ENCODE assay signal across 1 cellular context in genomic region chr6:34457747-34458462, GRCh38.
A peak's percentile ranks its signal among the peaks of the same experiment; 100 is the strongest.
TF ChIP-seq lines count a peak whose summit lies in the region.

No MANE protein-coding gene starts in this region.

TF ChIP-seq in HepG2, 621 proteins besides CTCF, POLR2A, EP300 and RAD21 (continued from another document and continues in another):
- no peak for TF ChIP-seq ZNF644 (CRISPR knock-in tag; IDR thresholded peaks at IDR 0.05; ENCODE audit: low read depth)
- no peak for TF ChIP-seq ATF2 (CRISPR knock-in tag; IDR thresholded peaks at IDR 0.05)
- peak; percentile 18; the same call in 1 of the 2 replicates for TF ChIP-seq ELF1 (CRISPR knock-in tag; IDR thresholded peaks at IDR 0.05)
- TF ChIP-seq ZFP90 (CRISPR knock-in tag; IDR thresholded peaks at IDR 0.05; ENCODE audit: borderline replicate concordance) = 0 out of 2 replicates have a peak, but pooled peaks have one; percentile 24
- TF ChIP-seq SOX5 (CRISPR knock-in tag; IDR thresholded peaks at IDR 0.05; ENCODE audit: borderline replicate concordance) = 0 out of 2 replicates have a peak, but pooled peaks have one; percentile 37
- no peak for TF ChIP-seq HMG20A (CRISPR knock-in tag; IDR thresholded peaks at IDR 0.05; ENCODE audit: borderline replicate concordance)
- no peak for TF ChIP-seq CERS6 (CRISPR knock-in tag; IDR thresholded peaks at IDR 0.05)
- no peak for TF ChIP-seq MNT (IDR thresholded peaks at IDR 0.05)
- no peak for TF ChIP-seq SMYD3 (CRISPR knock-in tag; IDR thresholded peaks at IDR 0.05)
- TF ChIP-seq CSRNP1 (CRISPR knock-in tag; IDR thresholded peaks at IDR 0.05) = no peak
- no peak for TF ChIP-seq ARID3A (IDR thresholded peaks at IDR 0.05; ENCODE audit: low read depth, low read length)
- no peak for TF ChIP-seq ZBTB44 (CRISPR knock-in tag; IDR thresholded peaks at IDR 0.05)
- no peak for TF ChIP-seq SMARCC2 (IDR thresholded peaks at IDR 0.05)
- no peak for TF ChIP-seq NR1H2 (CRISPR knock-in tag; IDR thresholded peaks at IDR 0.05; ENCODE audit: borderline replicate concordance, low read depth)
- 0 out of 2 replicates have a peak, but pooled peaks have one; percentile 47 for TF ChIP-seq EEA1 (CRISPR knock-in tag; IDR thresholded peaks at IDR 0.05; ENCODE audit: borderline replicate concordance)
- TF ChIP-seq ZNF142 (CRISPR knock-in tag; IDR thresholded peaks at IDR 0.05) = no peak
- no peak for TF ChIP-seq ZMYM3 (CRISPR knock-in tag; IDR thresholded peaks at IDR 0.05)
- TF ChIP-seq PTBP1 (IDR thresholded peaks at IDR 0.05; ENCODE audit: low read depth, low read length, poor library complexity, severe bottlenecking) = no peak
- 0 out of 2 replicates have a peak, but pooled peaks have one; percentile 55 for TF ChIP-seq ZNF329 (CRISPR knock-in tag; IDR thresholded peaks at IDR 0.05; ENCODE audit: low read depth)
- TF ChIP-seq NR0B2 (CRISPR knock-in tag; IDR thresholded peaks at IDR 0.05) = 0 out of 2 replicates have a peak, but pooled peaks have one; percentile 56
- no peak for TF ChIP-seq ZNF704 (CRISPR knock-in tag; IDR thresholded peaks at IDR 0.05; ENCODE audit: borderline replicate concordance)
- no peak for TF ChIP-seq SIX1 (CRISPR knock-in tag; IDR thresholded peaks at IDR 0.05; ENCODE audit: borderline replicate concordance)
- no peak for TF ChIP-seq NR3C1 (CRISPR knock-in tag; IDR thresholded peaks at IDR 0.05)
- no peak for TF ChIP-seq ZBTB14 (CRISPR knock-in tag; IDR thresholded peaks at IDR 0.05)
- no peak for TF ChIP-seq HMGXB3 (CRISPR knock-in tag; IDR thresholded peaks at IDR 0.05; ENCODE audit: borderline replicate concordance)
